17 cellular contexts compared by ENCODE assay signal in genomic region chr2:170733821-170734600, GRCh38. TPM values are rescaled to one million over a fixed set of nuclear protein-coding genes. Genes with fewer than 3 reads are reported as not detected.
DNase-seq lines count a peak whose midpoint lies in the region; FAIRE-seq and TF ChIP-seq lines count a peak whose summit lies in the region.
"Had no signal": no experiment of that assay in that cellular context is flagged by ENCODE, and none has a peak within 500 bp of the region (broad histone marks: within the 10 kb centered on the region; RNA-seq: fewer than 3 reads in every experiment).

No MANE protein-coding gene starts in this region.

- H3K4me3 ChIP-seq in bronchial epithelial cell (ENCODE audit: low read depth, low read length) = no peak overlapping the region
- H3K4me3 ChIP-seq: BLaER1 treated with 17β-estradiol and CSF1 and Interleukin-3, amounts not matched to agents 10 nM and 100 nM; GM23248 had no signal

- H3K27me3 ChIP-seq in bronchial epithelial cell (ENCODE audit: control insufficient read depth, insufficient read depth, low read length) = no peaks in the 10 kb centered on the region
- H3K27me3 ChIP-seq: BLaER1 treated with 17β-estradiol and CSF1 and Interleukin-3, amounts not matched to agents 10 nM and 100 nM had no signal

- no peaks in the 10 kb centered on the region for H3K36me3 ChIP-seq in bronchial epithelial cell (ENCODE audit: control insufficient read depth, insufficient read depth, low read length)
- H3K36me3 ChIP-seq: BLaER1 treated with 17β-estradiol and CSF1 and Interleukin-3, amounts not matched to agents 10 nM and 100 nM had no signal

- DNase-seq in NCI-H226 (peak; percentile 35), bronchial epithelial cell (ENCODE audit: low read depth) (peak; percentile 53), islet precursor cell (peak; percentile 51), renal cortical epithelial cell (ENCODE audit: low read depth) (peak; percentile 13), iPS-NIHi11 (ENCODE audit: low spot score) (no peak), ureter (ENCODE audit: low spot score) (no peak), DMS153 treated with DMSO at 0.1 percent for 48 hours (lab: John Stamatoyannopoulos, UW; ENCODE audit: unreplicated experiment) (no peak)
- DNase-seq in stimulated activated CD8-positive, alpha-beta memory T cell treated with anti-CD3 and anti-CD28 coated beads, Interleukin-4, amount 100 ng/mL, for 48 hours = no peak
- DNase-seq: ACHN; CD4-positive, CD25-positive, alpha-beta regulatory T cell; DMS 273 treated with DMSO at 0.1 percent for 48 hours; DMS79; GM23248 had no signal

- FAIRE-seq in bronchial epithelial cell (lab: Jason Lieb, UNC) = no peak
- FAIRE-seq: G401.6, GM12891, H54 had no signal

- TF ChIP-seq CTCF in bronchial epithelial cell (IDR thresholded peaks at IDR 0.05; ENCODE audit: insufficient read depth, low read length, severe bottlenecking) = no peak

RNA-seq across cellular contexts. Expression of gene SP5, which starts 18.9 kb away (rescaled TPM):
- total RNA-seq in bronchial epithelial cell = not detected in 2 replicates
- 0.10 and 0.69 TPM in 2 replicates for total RNA-seq in renal cortical epithelial cell
- 2.3 TPM for total RNA-seq in ureter
- total RNA-seq: CD4-positive, CD25-positive, alpha-beta regulatory T cell; GM23248 had no signal

RNA-seq across cellular contexts. Expression of gene ERICH2, which starts 36.2 kb away (rescaled TPM):
- total RNA-seq in bronchial epithelial cell = 4.7 and 7.7 TPM in 2 replicates
- 1.0 TPM in 1 of 2 replicates, not detected in the other for total RNA-seq in renal cortical epithelial cell
- 1.4 TPM for total RNA-seq in ureter
- total RNA-seq: CD4-positive, CD25-positive, alpha-beta regulatory T cell; GM23248 had no signal

Comparison
In these comparisons a context has a peak if more than half of its experiments do, and no peak if none do; other contexts are left out.
1. DNase-seq: peak in NCI-H226 (single experiment), bronchial epithelial cell (single experiment), islet precursor cell (single experiment) and renal cortical epithelial cell (single experiment); none in stimulated activated CD8-positive, alpha-beta memory T cell treated with anti-CD3 and anti-CD28 coated beads, Interleukin-4, amount 100 ng/mL, for 48 hours (single experiment), iPS-NIHi11 (single experiment), ureter (single experiment) and DMS153 treated with DMSO at 0.1 percent for 48 hours (single experiment).